ENCODE assay signal across 25 cellular contexts in the genomic region with DNA sequence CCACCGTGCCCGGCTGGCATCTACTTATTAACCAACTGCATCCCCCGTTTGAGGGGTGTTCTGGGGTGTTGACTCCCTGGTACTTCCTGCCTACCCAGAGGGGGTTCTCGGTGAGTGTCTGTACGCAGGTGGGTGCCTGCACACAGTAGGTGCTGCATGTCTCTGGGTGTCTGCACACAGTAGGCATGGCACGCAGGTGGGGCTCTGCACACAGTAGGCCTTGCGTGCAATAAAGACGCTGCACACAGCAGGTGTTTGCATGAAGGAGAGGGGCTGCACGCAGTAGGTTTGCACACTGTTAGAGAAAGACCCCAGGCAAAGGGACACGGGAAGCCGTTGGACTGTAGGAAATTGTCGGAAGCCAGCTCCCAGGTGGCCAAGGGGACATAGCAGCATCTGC. TPM values are rescaled to one million over a fixed set of nuclear protein-coding genes. Genes with fewer than 3 reads are reported as not detected.
DNase-seq lines count a peak whose midpoint lies in the region; ATAC-seq, FAIRE-seq and TF ChIP-seq lines count a peak whose summit lies in the region.
"Had no signal": no experiment of that assay in that cellular context is flagged by ENCODE, and none has a peak within 500 bp of the region (broad histone marks: within the 10 kb centered on the region; RNA-seq: fewer than 3 reads in every experiment).

No MANE protein-coding gene starts in this region.

- RAD21 ChIA-PET in GM12878 (lab: Charles Lee; ENCODE audit: unreplicated experiment) = no interaction called here

- H3K79me2 ChIP-seq in GM12878 (ENCODE audit: control insufficient read depth, insufficient read depth, low read length) = no peaks in the 10 kb centered on the region

- POLR2A ChIA-PET in GM12878 (lab: Charles Lee) = no interaction called here

- peaks cover 5 to 21% (median 15%) of the 10 kb centered on the region in 7 donors for H3K9me3 Mint-ChIP-seq in naive B cell
- H3K9me3 Mint-ChIP-seq in stimulated activated naive B cell treated with anti-CD40 and anti-IgM and Interleukin-4, amounts not matched to agents 10 μg/mL and 1 μg/mL and 100 μg/mL, for 72 hours = peaks cover 10 to 15% of the 10 kb centered on the region in 2 donors

- no TSS peak for BruUV-seq in GM12878 (replicated peaks; lab: Mats Ljungman, UMichigan)

- no peak overlapping the region for H3K27ac ChIP-seq in GM12878 (ENCODE audit: control insufficient read depth, insufficient read depth)
- H3K27ac ChIP-seq: 22Rv1, GM23248, RWPE1 had no signal

- no peak for TF ChIP-seq EP300 in GM12878 (IDR thresholded peaks at IDR 0.05; ENCODE audit: borderline replicate concordance in 1 of 2, control insufficient read depth in 1 of 2, low read depth in 2 of 2, low read length in 2 of 2)

- no peak for TF ChIP-seq CTCF in GM12878 (IDR thresholded peaks at IDR 0.05 in 2 of 3, conservative IDR thresholded peaks at IDR 0.05 in 1 of 3; ENCODE audit: control insufficient read depth in 2 of 3, extremely low read depth in 1 of 3, insufficient read depth in 1 of 3, low read depth in 3 of 3, low read length in 3 of 3)

- no peak for ATAC-seq in GM12878
- no peak for ATAC-seq in naive B cell (ENCODE audit: low read depth in 2 of 2)
- no peak for ATAC-seq in stimulated activated naive B cell treated with anti-CD40 and anti-IgM and Interleukin-4, amounts not matched to agents 10 μg/mL and 1 μg/mL and 100 μg/mL, for 72 hours (replicated peaks)

- peaks cover 23% of the 10 kb centered on the region for H3K4me1 ChIP-seq in GM12878 (ENCODE audit: control insufficient read depth, insufficient read depth, low read length)
- H3K4me1 ChIP-seq: BE2C had no signal

- H3K4me1 Mint-ChIP-seq in naive B cell = peaks cover 42 to 53% (median 51%) of the 10 kb centered on the region in 3 donors
- peaks cover 35 to 62% of the 10 kb centered on the region in 2 donors for H3K4me1 Mint-ChIP-seq in stimulated activated naive B cell treated with anti-CD40 and anti-IgM and Interleukin-4, amounts not matched to agents 10 μg/mL and 1 μg/mL and 100 μg/mL, for 72 hours

- no peak overlapping the region for H3K4me3 ChIP-seq in GM12878
- H3K4me3 ChIP-seq: GM23248, MG63 had no signal

- H3K27me3 ChIP-seq in GM12878 (replicated peaks in 1 of 2; ENCODE audit: control insufficient read depth in 2 of 2, insufficient read depth in 2 of 2, low read length in 1 of 2) = peaks cover 0 to 7% of the 10 kb centered on the region in 2 experiments; a peak in 2 of 4 replicates
- H3K27me3 ChIP-seq: MG63 had no signal

- peaks cover 0 to 10% of the 10 kb centered on the region in 2 donors for H3K36me3 Mint-ChIP-seq in naive B cell
- peaks cover 4 to 10% of the 10 kb centered on the region in 2 donors for H3K36me3 Mint-ChIP-seq in stimulated activated naive B cell treated with anti-CD40 and anti-IgM and Interleukin-4, amounts not matched to agents 10 μg/mL and 1 μg/mL and 100 μg/mL, for 72 hours

- H3K27me3 Mint-ChIP-seq in naive B cell = peaks cover 14 to 34% (median 16%) of the 10 kb centered on the region in 3 donors
- H3K27me3 Mint-ChIP-seq in stimulated activated naive B cell treated with anti-CD40 and anti-IgM and Interleukin-4, amounts not matched to agents 10 μg/mL and 1 μg/mL and 100 μg/mL, for 72 hours = peaks cover 19 to 35% of the 10 kb centered on the region in 2 donors

- H3K9me3 ChIP-seq in GM12878 (replicated peaks; ENCODE audit: control insufficient read depth, insufficient read depth, low read length) = peaks cover 2% of the 10 kb centered on the region; the same call in 1 of the 3 replicates
- H3K9me3 ChIP-seq: BE2C, MG63 had no signal

- peak; percentile 17 for DNase-seq in DMS53 (lab: John Stamatoyannopoulos, UW)
- no peak for DNase-seq in DMS53 treated with DMSO at 0.1 percent for 48 hours (lab: John Stamatoyannopoulos, UW; ENCODE audit: unreplicated experiment)
- no peak for DNase-seq in GM12878 (ENCODE audit: low read depth, low spot score)
- no peak for DNase-seq in naive B cell
- no peak for DNase-seq in stimulated activated naive B cell treated with anti-CD40 and anti-IgM and Interleukin-4, amounts not matched to agents 10 μg/mL and 1 μg/mL and 100 μg/mL, for 72 hours
- no peak for DNase-seq in GM19239 (ENCODE audit: insufficient read length, low spot score)
- no peak for DNase-seq in SW480 (ENCODE audit: low spot score)
- no peak for DNase-seq in occipital lobe (lab: John Stamatoyannopoulos, UW)
- DNase-seq: BE2C; CD8-positive, alpha-beta memory T cell; DMS 273 treated with DMSO at 0.1 percent for 48 hours; GM23248; H9; KBM-7; MG63; NCI-H1105 treated with DMSO at 0.1 percent for 48 hours; NCI-H146; NCI-H1930; NCI-H2107; NCI-H446; NCI-H526 treated with DMSO at 0.1 percent for 48 hours; SHP77 had no signal

- H2AFZ ChIP-seq in GM12878 (ENCODE audit: control insufficient read depth, low read depth, low read length) = no peak overlapping the region
- H2AFZ ChIP-seq: GM23248 had no signal

- in situ Hi-C loops in GM12878 (cut with MboI) = no loop called here

- no peak overlapping the region for H3K4me2 ChIP-seq in GM12878 (ENCODE audit: control insufficient read depth, insufficient read depth)

- TF ChIP-seq POLR2A in GM12878 (IDR thresholded peaks at IDR 0.05; ENCODE audit: low read depth, low read length) = no peak

- no peak for TF ChIP-seq RAD21 in GM12878 (IDR thresholded peaks at IDR 0.05; ENCODE audit: insufficient read depth, low read depth, low read length)

- H3K4me3 Mint-ChIP-seq in naive B cell = peak overlapping the region in 3 of 8 donors; percentile 15 to 36 (median 23)
- H3K4me3 Mint-ChIP-seq in stimulated activated naive B cell treated with anti-CD40 and anti-IgM and Interleukin-4, amounts not matched to agents 10 μg/mL and 1 μg/mL and 100 μg/mL, for 72 hours = no peak overlapping the region
- H3K4me3 Mint-ChIP-seq: H9 had no signal

- intact Hi-C loops in GM12878 (cut with micrococcal nuclease; ENCODE audit: unreplicated experiment) = no loop called here

- CTCF ChIA-PET in GM12878 (lab: Yijun Ruan, JAX) = no interaction called here

- no peaks in the 10 kb centered on the region for H3K36me3 ChIP-seq in GM12878 (ENCODE audit: control insufficient read depth in 2 of 2, insufficient read depth in 2 of 2, low read length in 1 of 2)
- H3K36me3 ChIP-seq: BE2C, MG63 had no signal

- 54% methylated on average over 12 of the region's 12 CpGs for WGBS in GM12878 (ENCODE audit: insufficient coverage, insufficient replicate concordance, low lambda C conversion rate, missing lambda C conversion rate)

- H4K20me1 ChIP-seq in GM12878 (ENCODE audit: control insufficient read depth, insufficient read depth) = no peaks in the 10 kb centered on the region

- SMC1A ChIA-PET in GM12878 (lab: Charles Lee; ENCODE audit: uncharacterized antibody, unreplicated experiment) = no interaction called here

- FAIRE-seq in GM12878 (lab: Jason Lieb, UNC) = no peak
- FAIRE-seq in GM19239 (lab: Jason Lieb, UNC) = no peak

- H3K9ac ChIP-seq in GM12878 (ENCODE audit: control insufficient read depth, insufficient read depth, low read length) = no peak overlapping the region
- H3K9ac ChIP-seq: GM23248 had no signal

- peak overlapping the region in 5 of 6 donors; percentile 33 to 89 (median 57) for H3K27ac Mint-ChIP-seq in naive B cell
- peak overlapping the region; percentile 14 for H3K27ac Mint-ChIP-seq in stimulated activated naive B cell treated with anti-CD40 and anti-IgM and Interleukin-4, amounts not matched to agents 10 μg/mL and 1 μg/mL and 100 μg/mL, for 72 hours
- H3K27ac Mint-ChIP-seq: CD14-positive monocyte; CD8-positive, alpha-beta memory T cell; H9 had no signal

RNA-seq across cellular contexts. Expression of a gene that starts 11.2 kb away (rescaled TPM):
- total RNA-seq in GM12878 (2013; cell fraction: nucleolus; rRNA removed) = 313 and 319 TPM in 2 replicates
- 89.5 and 97.3 TPM in 2 replicates for total RNA-seq in GM12878 (2014; rRNA removed)
- 51.1 and 53.5 TPM in 2 replicates for total RNA-seq in GM12878 (2014; rRNA removed; fragmentation: Illumina TruSeq; extraction: Trizol)
- 101 and 104 TPM in 2 replicates for total RNA-seq in GM12878 (2021)
- 59.9 TPM for polyA plus RNA-seq in GM12878 (2011; ENCODE audit: low read depth)
- polyA plus RNA-seq in GM12878 (2011; rRNA removed) = 112 and 180 TPM in 2 replicates
- 262 and 293 TPM in 2 replicates for polyA plus RNA-seq in GM12878 (2011; cell fraction: cytosol; rRNA removed)
- polyA plus RNA-seq in GM12878 (2011; cell fraction: nucleus; rRNA removed) = 355 and 391 TPM in 2 replicates
- 129 and 137 TPM in 2 replicates for polyA plus RNA-seq in GM12878 (2012)
- 12.4 and 33.7 TPM in 2 replicates for polyA plus RNA-seq in GM12878 (2014; fragmentation: Illumina TruSeq; extraction: Trizol)
- 10 to 100 TPM in 1 of 2 experiments, 1 to 10 TPM in 1; 2.4 to 10.5 TPM for polyA plus RNA-seq in GM12878 (2014; fragmentation: Nextera tagmentation; extraction: Ambion mirVana)
- polyA plus RNA-seq in GM12878 (2014; rRNA removed) = 150 and 165 TPM in 2 replicates
- 100 to 1,000 TPM in 1 of 2 experiments, 10 to 100 TPM in 1; 92.7 to 106 TPM for polyA plus RNA-seq in GM12878 (2016; fragmentation: Nextera tagmentation; extraction: Ambion mirVana)
- 93.1 and 170 TPM in 2 replicates for polyA minus RNA-seq in GM12878 (2011; rRNA and poly(A)+ RNA removed)
- 64.0 and 71.2 TPM in 2 replicates for polyA minus RNA-seq in GM12878 (2011; cell fraction: cytosol; rRNA and poly(A)+ RNA removed)
- polyA minus RNA-seq in GM12878 (2011; cell fraction: nucleus; rRNA and poly(A)+ RNA removed) = 216 and 321 TPM in 2 replicates
- polyA plus RNA-seq in naive B cell (ENCODE audit: low read depth in 6 of 6) = 100 to 1,000 TPM in 3 of 6 donors, 10 to 100 TPM in 3; 40.2 to 177 (median 125) TPM
- total RNA-seq in occipital lobe = 4.7 TPM

RNA-seq across cellular contexts. Expression of a gene that starts 30.3 kb away (rescaled TPM):
- 39.2 and 49.9 TPM in 2 replicates for total RNA-seq in GM12878 (2013; cell fraction: nucleolus; rRNA removed)
- total RNA-seq in GM12878 (2014; rRNA removed) (98.7 and 107 TPM in 2 replicates), GM12878 (2014; rRNA removed; fragmentation: Illumina TruSeq; extraction: Trizol) (63.4 and 66.4 TPM in 2 replicates), GM12878 (2021) (117 and 118 TPM in 2 replicates), occipital lobe (36.2 TPM)
- polyA plus RNA-seq in GM12878 (2011; ENCODE audit: low read depth) = 34.0 TPM
- polyA plus RNA-seq in GM12878 (2011; rRNA removed) (62.9 and 98.1 TPM in 2 replicates), GM12878 (2014; fragmentation: Illumina TruSeq; extraction: Trizol) (80.1 and 121 TPM in 2 replicates), GM12878 (2014; fragmentation: Nextera tagmentation; extraction: Ambion mirVana) (1 to 10 TPM in 1 of 2 experiments, under 1 TPM in 1; 0.61 to 1.9 TPM), GM12878 (2014; rRNA removed) (94.8 and 108 TPM in 2 replicates), GM12878 (2016; fragmentation: Nextera tagmentation; extraction: Ambion mirVana) (10 to 100 TPM; 10.4 to 47.3 TPM), naive B cell (ENCODE audit: low read depth in 6 of 6) (1 to 10 TPM; 3.2 to 5.4 (median 4.5) TPM)
- 131 and 153 TPM in 2 replicates for polyA plus RNA-seq in GM12878 (2011; cell fraction: cytosol; rRNA removed)
- 89.5 and 121 TPM in 2 replicates for polyA plus RNA-seq in GM12878 (2011; cell fraction: nucleus; rRNA removed)
- 45.1 and 51.1 TPM in 2 replicates for polyA plus RNA-seq in GM12878 (2012)
- polyA minus RNA-seq in GM12878 (2011; rRNA and poly(A)+ RNA removed) = 61.8 and 93.7 TPM in 2 replicates
- 29.2 and 34.9 TPM in 2 replicates for polyA minus RNA-seq in GM12878 (2011; cell fraction: cytosol; rRNA and poly(A)+ RNA removed)
- 14.7 and 19.8 TPM in 2 replicates for polyA minus RNA-seq in GM12878 (2011; cell fraction: nucleus; rRNA and poly(A)+ RNA removed)

RNA-seq across cellular contexts. Expression of a gene that starts 59.7 kb away (rescaled TPM):
- total RNA-seq in GM12878 (2013; cell fraction: nucleolus; rRNA removed) = 59.7 and 74.3 TPM in 2 replicates
- total RNA-seq in GM12878 (2014; rRNA removed) = 69.5 and 80.8 TPM in 2 replicates
- 28.3 and 34.4 TPM in 2 replicates for total RNA-seq in GM12878 (2014; rRNA removed; fragmentation: Illumina TruSeq; extraction: Trizol)
- 151 and 160 TPM in 2 replicates for total RNA-seq in GM12878 (2021)
- polyA plus RNA-seq in GM12878 (2011; ENCODE audit: low read depth) = 23.9 TPM
- 17.1 and 38.9 TPM in 2 replicates for polyA plus RNA-seq in GM12878 (2011; rRNA removed)
- 74.2 and 137 TPM in 2 replicates for polyA plus RNA-seq in GM12878 (2011; cell fraction: cytosol; rRNA removed)
- 67.2 and 71.6 TPM in 2 replicates for polyA plus RNA-seq in GM12878 (2011; cell fraction: nucleus; rRNA removed)
- polyA plus RNA-seq in GM12878 (2012) = 48.0 and 50.4 TPM in 2 replicates
- 1.6 and 9.9 TPM in 2 replicates for polyA plus RNA-seq in GM12878 (2014; fragmentation: Illumina TruSeq; extraction: Trizol)
- polyA plus RNA-seq in GM12878 (2014; fragmentation: Nextera tagmentation; extraction: Ambion mirVana) = 10 to 100 TPM; 17.9 to 46.3 TPM
- 82.1 and 111 TPM in 2 replicates for polyA plus RNA-seq in GM12878 (2014; rRNA removed)
- 100 to 1,000 TPM; 200 to 205 TPM for polyA plus RNA-seq in GM12878 (2016; fragmentation: Nextera tagmentation; extraction: Ambion mirVana)
- polyA minus RNA-seq in GM12878 (2011; rRNA and poly(A)+ RNA removed) = 5.5 and 23.9 TPM in 2 replicates
- polyA minus RNA-seq in GM12878 (2011; cell fraction: cytosol; rRNA and poly(A)+ RNA removed) = 18.7 and 24.1 TPM in 2 replicates
- 9.9 and 18.2 TPM in 2 replicates for polyA minus RNA-seq in GM12878 (2011; cell fraction: nucleus; rRNA and poly(A)+ RNA removed)
- polyA plus RNA-seq in naive B cell (ENCODE audit: low read depth in 6 of 6) = 10 to 100 TPM; 50.0 to 99.3 (median 70.8) TPM
- total RNA-seq in occipital lobe = 16.2 TPM
